In genomic region chr20:31842471-31843157, GRCh38 we compare ENCODE assay signal across 10 cellular contexts. TPM values are rescaled to one million over a fixed set of nuclear protein-coding genes. Genes with fewer than 3 reads are reported as not detected.
DNase-seq lines count a peak whose midpoint lies in the region; ATAC-seq, FAIRE-seq and TF ChIP-seq lines count a peak whose summit lies in the region.
"Had no signal": no experiment of that assay in that cellular context is flagged by ENCODE, and none has a peak within 500 bp of the region (broad histone marks: within the 10 kb centered on the region; RNA-seq: fewer than 3 reads in every experiment).

No MANE protein-coding gene starts in this region.

- peak; percentile 84 for DNase-seq in M059J (ENCODE audit: low read depth)
- peak; percentile 52 for DNase-seq in epidermal melanocyte (ENCODE audit: insufficient read length, low spot score)
- no peak for DNase-seq in lower lobe of right lung
- no peak for DNase-seq in type B pancreatic cell (ENCODE audit: extremely low spot score, unreplicated experiment)
- no peak for DNase-seq in frontal cortex (ENCODE audit: low spot score in 2 of 2)
- DNase-seq: activated CD4-positive, alpha-beta T cell treated with anti-CD3 and anti-CD28 coated beads for 4 hours had no signal

- H3K4me1 ChIP-seq in lower lobe of right lung, result peaks cover 18% of the 10 kb centered on the region

- peaks cover 16% of the 10 kb centered on the region for H3K4me1 Mint-ChIP-seq in type B pancreatic cell (ENCODE audit: unreplicated experiment)

- no peaks in the 10 kb centered on the region for H3K9me3 ChIP-seq in lower lobe of right lung

- H3K36me3 Mint-ChIP-seq in type B pancreatic cell, result no peaks in the 10 kb centered on the region
- H3K36me3 Mint-ChIP-seq: memory B cell had no signal

- H3K27ac Mint-ChIP-seq in type B pancreatic cell, result peak overlapping the region; percentile 21
- H3K27ac Mint-ChIP-seq: memory B cell had no signal

- H3K27me3 Mint-ChIP-seq in type B pancreatic cell, result peaks cover 8% of the 10 kb centered on the region
- H3K27me3 Mint-ChIP-seq: memory B cell had no signal

- H3K4me3 ChIP-seq in lower lobe of right lung, result no peak overlapping the region

- H3K27ac ChIP-seq in lower lobe of right lung, result peak overlapping the region; percentile 48

- ATAC-seq in lower lobe of right lung, result peak in 1 of 2 donors; percentile 17
- ATAC-seq in GM21526 (IDR thresholded peaks at IDR 0.05; ENCODE audit: low FRiP score, unreplicated experiment), result no peak
- ATAC-seq in GM21528 (IDR thresholded peaks at IDR 0.05; ENCODE audit: low FRiP score, unreplicated experiment), result no peak
- ATAC-seq in HG02885 (IDR thresholded peaks at IDR 0.05; ENCODE audit: poor library complexity, unreplicated experiment), result no peak

- H3K4me3 Mint-ChIP-seq in type B pancreatic cell, result no peak overlapping the region
- H3K4me3 Mint-ChIP-seq: memory B cell had no signal

- H3K9me3 Mint-ChIP-seq in type B pancreatic cell, result no peaks in the 10 kb centered on the region
- H3K9me3 Mint-ChIP-seq: memory B cell had no signal

- TF ChIP-seq CTCF in lower lobe of right lung (IDR thresholded peaks at IDR 0.05) (no peak), type B pancreatic cell (conservative IDR thresholded peaks at IDR 0.05) (no peak)

- FAIRE-seq in frontal cortex (lab: Jason Lieb, UNC), result no peak

- no peaks in the 10 kb centered on the region for H3K36me3 ChIP-seq in lower lobe of right lung

- intact Hi-C loops in lower lobe of right lung (cut with DNase I), result no loop called here

- no peaks in the 10 kb centered on the region for H3K27me3 ChIP-seq in lower lobe of right lung (ENCODE audit: low read depth)

RNA-seq across cellular contexts. Expression of gene FOXS1, which starts 2.8 kb away (rescaled TPM):
- 0.12 TPM in 1 of 2 replicates, not detected in the other for total RNA-seq in M059J (2014; rRNA removed; shearing (Covaris generic))
- 1.1 TPM for total RNA-seq in lower lobe of right lung
- total RNA-seq in type B pancreatic cell (ENCODE audit: low replicate concordance), result 0.22 TPM in 1 of 2 replicates, not detected in the other
- 0.82 TPM for total RNA-seq in frontal cortex

RNA-seq across cellular contexts. Expression of gene MYLK2, which starts 23.5 kb away (rescaled TPM):
- 0.15 and 0.44 TPM in 2 replicates for total RNA-seq in M059J (2014; rRNA removed; shearing (Covaris generic))
- total RNA-seq in lower lobe of right lung (not detected), type B pancreatic cell (ENCODE audit: low replicate concordance) (0.21 and 0.77 TPM in 2 replicates), frontal cortex (0.82 TPM)

RNA-seq across cellular contexts. Expression of gene DUSP15, which starts 27.7 kb away (rescaled TPM):
- 0.91 and 3.2 TPM in 2 replicates for total RNA-seq in M059J (2014; rRNA removed; shearing (Covaris generic))
- 0.80 TPM for total RNA-seq in lower lobe of right lung
- 3.0 and 9.1 TPM in 2 replicates for total RNA-seq in type B pancreatic cell (ENCODE audit: low replicate concordance)
- total RNA-seq in frontal cortex, result 9.8 TPM

RNA-seq across cellular contexts. Expression of gene TTLL9, which starts 27.8 kb away (rescaled TPM):
- not detected in 2 replicates for total RNA-seq in M059J (2014; rRNA removed; shearing (Covaris generic))
- total RNA-seq in lower lobe of right lung (5.9 TPM), type B pancreatic cell (ENCODE audit: low replicate concordance) (0.17 and 3.4 TPM in 2 replicates), frontal cortex (1.2 TPM)

Comparison
In these comparisons a context has a peak if more than half of its experiments do, and no peak if none do; other contexts are left out.
1. DNase-seq: peak in M059J (single experiment) and epidermal melanocyte (single experiment); none in lower lobe of right lung (single experiment), type B pancreatic cell (single experiment) and frontal cortex (0 of 2).